8 cellular contexts compared by ENCODE assay signal in genomic region chr9:5438301-5439162, GRCh38. TPM values are rescaled to one million over a fixed set of nuclear protein-coding genes. Genes with fewer than 3 reads are reported as not detected.
DNase-seq lines count a peak whose midpoint lies in the region; ATAC-seq and TF ChIP-seq lines count a peak whose summit lies in the region.

No MANE protein-coding gene starts in this region.

- no peaks in the 10 kb centered on the region for H4K20me1 ChIP-seq in IMR-90 (ENCODE audit: insufficient read depth, low read length)

- H2AK5ac ChIP-seq in IMR-90 (ENCODE audit: low read depth, low read length) = peak overlapping the region; percentile 70

- peak overlapping the region; percentile 94 for H2AK9ac ChIP-seq in IMR-90 (replicated peaks; ENCODE audit: low read depth, low read length, poor library complexity)

- peak; percentile 65 for ATAC-seq in GM21447 (IDR thresholded peaks at IDR 0.05; ENCODE audit: unreplicated experiment)
- ATAC-seq in IMR-90 (ENCODE audit: low read depth) = 0 out of 2 replicates have a peak, but pooled peaks have one; percentile 1
- peak; percentile 48 to 55 for ATAC-seq in activated T-cell treated with anti-CD3 and anti-CD28 coated beads, Interleukin-2, amount 50 U/mL, for 72 hours (replicated peaks in 1 of 2)

- dilution Hi-C loops in IMR-90 (cut with HindIII; ENCODE audit: low sequenced_read_pairs, unreplicated experiment) = no loop called here

- peak overlapping the region; percentile 50 for H2BK120ac ChIP-seq in IMR-90 (ENCODE audit: low read depth, low read length)

- H2AFZ ChIP-seq in IMR-90 (replicated peaks; ENCODE audit: low read length, poor library complexity) = peak overlapping the region; percentile 95

- H3K9me3 ChIP-seq in IMR-90 (ENCODE audit: control insufficient read depth, insufficient read depth, low read length) = no peaks in the 10 kb centered on the region
- no peaks in the 10 kb centered on the region for H3K9me3 ChIP-seq in skeletal muscle satellite cell (replicated peaks; ENCODE audit: low read length)

- H3K4me2 ChIP-seq in IMR-90 (ENCODE audit: low read depth, low read length) (peak overlapping the region; percentile 76), skeletal muscle satellite cell (ENCODE audit: low read length) (peak overlapping the region; percentile 94)

- CTCF ChIA-PET in IMR-90 (lab: Yijun Ruan, JAX) = interaction anchor here (1.3 to 1.9 kb wide), 3 partner anchors 12 to 252 kb away, joined by 4 to 8 read pairs (median 5); partner anchors contain the start of gene CD274

- H3K9me1 ChIP-seq in IMR-90 (ENCODE audit: insufficient read depth, low read length) = 0 out of 2 replicates have a peak, but pooled peaks cover 8% of the 10 kb centered on the region

- peak overlapping the region; percentile 75 for H4K91ac ChIP-seq in IMR-90 (ENCODE audit: insufficient read depth, low read depth, low read length)

- peak overlapping the region; percentile 27 for H2BK5ac ChIP-seq in IMR-90 (ENCODE audit: low read depth, low read length, poor library complexity, severe bottlenecking)

- peaks cover 5% of the 10 kb centered on the region for H3K4me1 ChIP-seq in IMR-90 (ENCODE audit: control insufficient read depth, insufficient read depth, low read length)
- peaks cover 19% of the 10 kb centered on the region for H3K4me1 ChIP-seq in skeletal muscle satellite cell (ENCODE audit: control insufficient read depth, insufficient read depth, low read length)

- peaks cover 70% of the 10 kb centered on the region for H3K4me1 Mint-ChIP-seq in activated T-cell treated with anti-CD3 and anti-CD28 coated beads, Interleukin-2, amount 50 U/mL, for 72 hours (ENCODE audit: low read depth)

- intact Hi-C loops in IMR-90 (cut with micrococcal nuclease) = loop anchor here (5.0 kb wide), 2 partner anchors 154 to 451 kb away; partner anchors contain the start of gene JAK2

- H3K4ac ChIP-seq in IMR-90 (ENCODE audit: low read depth, low read length) = peak overlapping the region; percentile 32

- TF ChIP-seq CTCF in IMR-90 (conservative IDR thresholded peaks at IDR 0.05; ENCODE audit: low read depth, low read length) = no peak

- WGBS in IMR-90 (ENCODE audit: extremely low coverage in 2 of 2, insufficient read length in 1 of 2), 2 experiments = 70% methylated on average over 11 of the region's 21 CpGs; no CpG with 5 or more reads in 1 of the 2 experiments

- H3K27ac Mint-ChIP-seq in activated T-cell treated with anti-CD3 and anti-CD28 coated beads, Interleukin-2, amount 50 U/mL, for 72 hours = peak overlapping the region; percentile 99

- H3K36me3 ChIP-seq in IMR-90 (ENCODE audit: control insufficient read depth, insufficient read depth, low read length) (peaks cover 3% of the 10 kb centered on the region), skeletal muscle satellite cell (ENCODE audit: insufficient read depth, low read length) (peaks cover 4% of the 10 kb centered on the region)

- H3K4me3 Mint-ChIP-seq in activated T-cell treated with anti-CD3 and anti-CD28 coated beads, Interleukin-2, amount 50 U/mL, for 72 hours = peak overlapping the region; percentile 92 to 99

- H3K27ac ChIP-seq in IMR-90 (ENCODE audit: insufficient read depth, low read length) = peak overlapping the region; percentile 58

- H3K4me3 ChIP-seq in IMR-90 (ENCODE audit: insufficient read depth, low read depth, low read length) (peak overlapping the region; percentile 75; the same call in 1 of the 2 replicates), skeletal muscle satellite cell (ENCODE audit: low read length) (peak overlapping the region; percentile 84)

- no peak overlapping the region for H2BK20ac ChIP-seq in IMR-90 (ENCODE audit: low read depth, low read length)

- in situ Hi-C loops in IMR-90 (cut with MboI; ENCODE audit: low sequenced_read_pairs) = loop anchor here (25.0 kb wide), 1 partner anchor 676 kb away; no protein-coding TSS in a partner anchor

- H3K79me1 ChIP-seq in IMR-90 (ENCODE audit: low read depth in 1 of 2, low read length in 2 of 2) = peaks cover 0 to 20% of the 10 kb centered on the region in 2 experiments; a peak in 3 of 4 replicates

- H3K36me3 Mint-ChIP-seq in activated T-cell treated with anti-CD3 and anti-CD28 coated beads, Interleukin-2, amount 50 U/mL, for 72 hours (ENCODE audit: insufficient read depth in 2 of 2) = peaks cover 11 to 19% of the 10 kb centered on the region in 2 donors

- H3K27me3 Mint-ChIP-seq in activated T-cell treated with anti-CD3 and anti-CD28 coated beads, Interleukin-2, amount 50 U/mL, for 72 hours (ENCODE audit: low read depth) = no peaks in the 10 kb centered on the region

- no peak for TF ChIP-seq RAD21 in IMR-90 (IDR thresholded peaks at IDR 0.05; ENCODE audit: low read length)

- H3K9me3 Mint-ChIP-seq in activated T-cell treated with anti-CD3 and anti-CD28 coated beads, Interleukin-2, amount 50 U/mL, for 72 hours = peaks cover 0 to 2% of the 10 kb centered on the region in 2 donors

- H3K23ac ChIP-seq in IMR-90 (ENCODE audit: low read depth, low read length) = 0 out of 2 replicates have a peak overlapping the region, but pooled peaks have one; percentile 55

- DNase-seq in D341Med (ENCODE audit: low spot score) = peak; percentile 19
- peak; percentile 56 for DNase-seq in IMR-90
- DNase-seq in activated T-cell treated with anti-CD3 and anti-CD28 coated beads, Interleukin-2, amount 50 U/mL, for 72 hours = peak; percentile 54 to 67
- peak; percentile 35 for DNase-seq in germinal center (ENCODE audit: low spot score)
- no peak for DNase-seq in LoVo (ENCODE audit: low spot score)
- DNase-seq in NCI-H2029 treated with DMSO at 0.1 percent for 48 hours (lab: John Stamatoyannopoulos, UW) = no peak

- H3K9ac ChIP-seq in IMR-90 (ENCODE audit: low read depth, low read length) (peak overlapping the region; percentile 52), skeletal muscle satellite cell (ENCODE audit: low read depth, low read length) (peak overlapping the region; percentile 94)

- H4K8ac ChIP-seq in IMR-90 (ENCODE audit: low read depth in 2 of 2, low read length in 2 of 2) = peak overlapping the region; percentile 92 to 96

- TF ChIP-seq POLR2A in IMR-90 (IDR thresholded peaks at IDR 0.05; ENCODE audit: low read depth, low read length) = no peak

- peak overlapping the region; percentile 10; the same call in 1 of the 3 replicates for H2BK15ac ChIP-seq in IMR-90 (ENCODE audit: low read depth, low read length)

- H4K5ac ChIP-seq in IMR-90 (ENCODE audit: low read depth, low read length) = peak overlapping the region; percentile 86

- peak overlapping the region; percentile 58; the same call in 1 of the 2 replicates for H3K56ac ChIP-seq in IMR-90 (ENCODE audit: extremely low read depth, insufficient read depth, low read length)

- POLR2A ChIA-PET in IMR-90 (lab: Charles Lee; ENCODE audit: unreplicated experiment) = no interaction called here

- peak overlapping the region; percentile 75 for H3K14ac ChIP-seq in IMR-90 (replicated peaks; ENCODE audit: low read depth, low read length)

- no TSS peak for BruUV-seq in IMR-90 (replicated peaks; lab: Mats Ljungman, UMichigan)

- H3K18ac ChIP-seq in IMR-90 (ENCODE audit: low read depth, low read length) = peak overlapping the region; percentile 26; the same call in 1 of the 2 replicates

- no peaks in the 10 kb centered on the region for H3K27me3 ChIP-seq in IMR-90 (ENCODE audit: control insufficient read depth, insufficient read depth, low read length)
- no peaks in the 10 kb centered on the region for H3K27me3 ChIP-seq in skeletal muscle satellite cell (ENCODE audit: control insufficient read depth, insufficient read depth, low read length)

TF ChIP-seq in IMR-90, 13 proteins besides CTCF, POLR2A, EP300 and RAD21:
- TF ChIP-seq BHLHE40 (IDR thresholded peaks at IDR 0.05; ENCODE audit: low read depth, low read length) (no peak), USF2 (IDR thresholded peaks at IDR 0.05; ENCODE audit: low read depth, low read length) (no peak), CEBPB (IDR thresholded peaks at IDR 0.05; ENCODE audit: low read depth, low read length) (no peak), ELK1 (IDR thresholded peaks at IDR 0.05; ENCODE audit: borderline replicate concordance, low read depth, low read length) (no peak)

RNA-seq across cellular contexts. Expression of gene PLGRKT, which starts 0.8 kb away (rescaled TPM):
- total RNA-seq in IMR-90 (2012; rRNA removed) = 12.7 and 13.6 TPM in 2 replicates
- polyA plus RNA-seq in IMR-90 (2012; rRNA removed) = 8.6 and 10.8 TPM in 2 replicates
- polyA plus RNA-seq in IMR-90 (2012; cell fraction: cytosol; rRNA removed) = 2.1 and 3.0 TPM in 2 replicates
- 0.53 and 2.4 TPM in 2 replicates for polyA plus RNA-seq in IMR-90 (2012; cell fraction: nucleus; rRNA removed; ENCODE audit: low replicate concordance)
- total RNA-seq in activated T-cell treated with anti-CD3 and anti-CD28 coated beads, Interleukin-2, amount 50 U/mL, for 72 hours = 10 to 100 TPM; 48.6 to 49.9 TPM
- total RNA-seq in skeletal muscle satellite cell (2012; rRNA removed) = 21.5 and 30.4 TPM in 2 replicates

RNA-seq across cellular contexts. Expression of gene CD274, which starts 11.8 kb away (rescaled TPM):
- total RNA-seq in IMR-90 (2012; rRNA removed) = 19.4 and 29.4 TPM in 2 replicates
- polyA plus RNA-seq in IMR-90 (2012; rRNA removed) = 13.9 and 17.4 TPM in 2 replicates
- 3.0 and 4.3 TPM in 2 replicates for polyA plus RNA-seq in IMR-90 (2012; cell fraction: cytosol; rRNA removed)
- 4.8 and 33.9 TPM in 2 replicates for polyA plus RNA-seq in IMR-90 (2012; cell fraction: nucleus; rRNA removed; ENCODE audit: low replicate concordance)
- total RNA-seq in activated T-cell treated with anti-CD3 and anti-CD28 coated beads, Interleukin-2, amount 50 U/mL, for 72 hours = 10 to 100 TPM; 16.4 to 36.3 TPM
- 0.22 and 0.76 TPM in 2 replicates for total RNA-seq in skeletal muscle satellite cell (2012; rRNA removed)

Comparison
In these comparisons a context has a peak if more than half of its experiments do, and no peak if none do; other contexts are left out.
1. DNase-seq: peak in D341Med (single experiment), IMR-90 (single experiment), activated T-cell treated with anti-CD3 and anti-CD28 coated beads, Interleukin-2, amount 50 U/mL, for 72 hours (2 of 2) and germinal center (single experiment); none in LoVo (single experiment) and NCI-H2029 treated with DMSO at 0.1 percent for 48 hours (single experiment).
2. ATAC-seq: peak in every context shown above with its lines; median percentile 65 in GM21447; 52 in activated T-cell treated with anti-CD3 and anti-CD28 coated beads, Interleukin-2, amount 50 U/mL, for 72 hours; 1 in IMR-90.